Comparison of ENCODE assay signal across 23 cellular contexts in the genomic region with DNA sequence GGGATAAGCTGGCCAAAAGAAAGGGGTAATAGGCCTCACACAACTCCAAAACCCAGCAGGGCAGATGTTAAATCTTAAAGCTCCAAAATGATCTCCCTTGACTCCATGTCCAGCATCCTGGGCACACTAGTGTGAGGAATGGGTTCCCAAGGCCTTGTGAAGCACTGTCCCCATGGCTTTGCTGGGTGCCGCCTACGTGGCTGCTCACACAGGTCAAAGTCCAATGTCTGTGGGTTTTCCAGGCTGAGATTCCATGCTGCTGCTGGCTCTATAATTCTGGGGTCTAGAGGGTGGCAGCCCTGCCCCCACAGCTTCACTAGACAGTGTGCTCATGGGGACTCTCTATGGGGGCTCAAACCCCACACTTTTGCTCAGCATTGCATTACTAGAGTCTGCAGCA.
"Had no signal": no experiment of that assay in that cellular context is flagged by ENCODE, and none has a peak within 500 bp of the region (broad histone marks: within the 10 kb centered on the region; RNA-seq: fewer than 3 reads in every experiment).

No MANE protein-coding gene starts in this region.

- H3K4me3 ChIP-seq: coronary artery, neural progenitor cell, prostate gland, right atrium auricular region, sigmoid colon, spleen, thoracic aorta, tibial nerve, upper lobe of left lung, uterus had no signal

- H3K9me3 ChIP-seq: prostate gland, thoracic aorta, uterus had no signal

- H3K4me1 ChIP-seq: neural progenitor cell, prostate gland, right atrium auricular region, sigmoid colon, spleen, tibial nerve, upper lobe of left lung, uterus had no signal

- H2AFZ ChIP-seq: neural progenitor cell had no signal

- H3K27me3 ChIP-seq: neural progenitor cell, right atrium auricular region, sigmoid colon, spleen, tibial nerve, upper lobe of left lung, uterus had no signal

- ATAC-seq: naive thymus-derived CD4-positive, alpha-beta T cell; stimulated activated naive B cell treated with anti-CD40 and anti-IgM and Interleukin-4, amounts not matched to agents 10 μg/mL and 1 μg/mL and 100 μg/mL, for 72 hours had no signal

- H3K36me3 ChIP-seq: neural progenitor cell, prostate gland, right atrium auricular region, sigmoid colon, spleen, thoracic aorta, tibial nerve, upper lobe of left lung, uterus had no signal

- H3K4me2 ChIP-seq: neural progenitor cell had no signal

- H3K9ac ChIP-seq: neural progenitor cell had no signal

- DNase-seq: dermis blood vessel endothelial cell; effector memory CD4-positive, alpha-beta T cell; hypothalamus; immature natural killer cell; islet precursor cell; kidney glomerular epithelial cell; mesenchymal stem cell; naive thymus-derived CD4-positive, alpha-beta T cell; nucleus accumbens; sigmoid colon; spleen; stimulated activated CD4-positive, alpha-beta T cell treated with anti-CD3 and anti-CD28 coated beads, Interleukin-2, amount 100 ng/mL, for 48 hours; stimulated activated naive B cell treated with anti-CD40 and anti-IgM and Interleukin-4, amounts not matched to agents 10 μg/mL and 1 μg/mL and 100 μg/mL, for 72 hours; upper lobe of left lung; uterus had no signal

- FAIRE-seq: endometrium, frontal cortex had no signal

- H3K27ac ChIP-seq: coronary artery, neural progenitor cell, prostate gland, right atrium auricular region, sigmoid colon, spleen, thoracic aorta, tibial nerve, upper lobe of left lung, uterus had no signal
